In the genomic region with DNA sequence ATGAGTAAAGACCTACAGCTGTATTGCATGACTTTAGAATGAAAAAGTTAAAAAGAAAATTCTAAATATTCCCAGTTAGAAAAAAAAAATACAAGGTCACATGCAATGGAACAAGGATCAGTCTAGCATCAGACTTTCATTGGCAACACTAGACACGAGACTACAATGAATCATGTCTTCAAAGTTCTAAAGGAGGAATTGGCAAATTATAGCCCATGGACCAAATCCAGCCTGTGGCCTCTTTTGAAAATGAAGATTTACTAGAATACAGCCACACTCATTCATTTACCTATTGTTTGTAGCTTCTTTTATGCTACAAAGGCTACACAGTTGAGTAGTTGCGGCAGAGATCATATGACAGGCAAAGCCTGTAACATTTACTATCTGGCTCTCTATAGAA, we compare ENCODE assay signal across 27 cellular contexts.
"Had no signal": no experiment of that assay in that cellular context is flagged by ENCODE, and none has a peak within 500 bp of the region (broad histone marks: within the 10 kb centered on the region; RNA-seq: fewer than 3 reads in every experiment).

No MANE protein-coding gene starts in this region.

- H3K36me3 Mint-ChIP-seq: mesothelial cell of epicardium; stimulated activated effector memory CD8-positive, alpha-beta T cell treated with anti-CD3 and anti-CD28 coated beads, Interleukin-12 subunit alpha, Interleukin-12 subunit beta, amount 100 ng/mL, for 72 hours; type B pancreatic cell had no signal

- H3K4me1 Mint-ChIP-seq: immature natural killer cell; mesothelial cell of epicardium; natural killer cell; stimulated activated effector memory CD8-positive, alpha-beta T cell treated with anti-CD3 and anti-CD28 coated beads, Interleukin-12 subunit alpha, Interleukin-12 subunit beta, amount 100 ng/mL, for 72 hours had no signal

- H3K27me3 Mint-ChIP-seq: naive B cell; progenitor cell of endocrine pancreas; stimulated activated naive CD8-positive, alpha-beta T cell treated with anti-CD3 and anti-CD28 coated beads, Interleukin-15, Interleukin-2, amounts not matched to agents 100 ng/mL and 50 ng/mL, for 24 hours; type B pancreatic cell had no signal

- DNase-seq: hippocampal formation; immature natural killer cell; kidney; left colon; left ventricle myocardium inferior; mesendoderm; naive B cell; natural killer cell; nephron progenitor cell; ovary; retina; right cardiac atrium; stimulated activated CD4-positive, alpha-beta T cell treated with anti-CD3 and anti-CD28 coated beads, Interleukin-12 subunit alpha, Interleukin-12 subunit beta, amount 100 ng/mL, for 4 hours; stimulated activated CD4-positive, alpha-beta T cell treated with anti-CD3 and anti-CD28 coated beads, Interleukin-15, amount 100 ng/mL, for 24 hours; stimulated activated CD4-positive, alpha-beta T cell treated with anti-CD3 and anti-CD28 coated beads, Interleukin-4, amount 100 ng/mL, for 24 hours; stimulated activated naive CD4-positive, alpha-beta T cell; substantia nigra; uterus had no signal

- ATAC-seq: left colon; natural killer cell; right cardiac atrium; sciatic nerve; stimulated activated effector memory CD8-positive, alpha-beta T cell treated with anti-CD3 and anti-CD28 coated beads, Interleukin-12 subunit alpha, Interleukin-12 subunit beta, amount 100 ng/mL, for 72 hours had no signal

- H3K9me3 Mint-ChIP-seq: type B pancreatic cell had no signal

- H3K4me3 Mint-ChIP-seq: immature natural killer cell; mesothelial cell of epicardium; naive B cell; natural killer cell; nephron progenitor cell; stimulated activated effector memory CD8-positive, alpha-beta T cell treated with anti-CD3 and anti-CD28 coated beads, Interleukin-12 subunit alpha, Interleukin-12 subunit beta, amount 100 ng/mL, for 72 hours; stimulated activated naive CD8-positive, alpha-beta T cell treated with anti-CD3 and anti-CD28 coated beads, Interleukin-15, Interleukin-2, amounts not matched to agents 100 ng/mL and 50 ng/mL, for 24 hours; type B pancreatic cell had no signal

- H3K9me3 ChIP-seq: uterus had no signal

- H3K4me1 ChIP-seq: left ventricle myocardium inferior, tibial nerve, uterus had no signal

- H3K36me3 ChIP-seq: left ventricle myocardium inferior, ovary, uterus had no signal

- H3K27ac Mint-ChIP-seq: immature natural killer cell; mesothelial cell of epicardium; natural killer cell; nephron progenitor cell; progenitor cell of endocrine pancreas; stimulated activated effector memory CD8-positive, alpha-beta T cell treated with anti-CD3 and anti-CD28 coated beads, Interleukin-12 subunit alpha, Interleukin-12 subunit beta, amount 100 ng/mL, for 72 hours; stimulated activated naive CD8-positive, alpha-beta T cell treated with anti-CD3 and anti-CD28 coated beads, Interleukin-15, Interleukin-2, amounts not matched to agents 100 ng/mL and 50 ng/mL, for 24 hours; type B pancreatic cell had no signal

- H3K27me3 ChIP-seq: ovary, tibial nerve, uterus had no signal

- H3K4me3 ChIP-seq: left ventricle myocardium inferior, lung, ovary, skin epidermis, tibial nerve, uterus had no signal

- H3K27ac ChIP-seq: left ventricle myocardium inferior, ovary, skin epidermis, tibial nerve, uterus had no signal
